In the genomic region with DNA sequence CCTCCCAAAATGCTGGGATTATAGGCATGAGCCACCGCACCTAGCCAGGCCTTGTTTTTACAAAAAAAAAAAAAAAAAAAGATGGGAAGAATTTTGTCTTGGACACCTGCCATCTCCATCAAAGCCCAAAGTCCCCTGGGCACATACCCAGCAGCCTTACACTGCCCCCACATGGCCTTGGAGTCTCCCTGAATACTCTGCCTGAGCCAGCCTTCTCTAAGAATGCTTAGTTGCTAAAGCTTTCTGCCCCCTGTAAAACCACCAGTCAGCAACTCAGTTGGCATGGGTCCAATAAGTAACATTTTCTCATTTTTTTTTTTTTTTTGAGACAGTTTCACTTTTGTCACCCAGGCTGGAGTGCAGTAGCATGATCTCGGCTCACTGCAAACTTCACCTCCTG, we compare ENCODE assay signal across 9 cellular contexts. TPM values are rescaled to one million over a fixed set of nuclear protein-coding genes. Genes with fewer than 3 reads are reported as not detected.
A peak's percentile ranks its signal among the peaks of the same experiment; 100 is the strongest.
DNase-seq lines count a peak whose midpoint lies in the region; ATAC-seq, FAIRE-seq and TF ChIP-seq lines count a peak whose summit lies in the region.
"Had no signal": no experiment of that assay in that cellular context is flagged by ENCODE, and none has a peak within 500 bp of the region (broad histone marks: within the 10 kb centered on the region; RNA-seq: fewer than 3 reads in every experiment).

No MANE protein-coding gene starts in this region.

- H3K79me2 ChIP-seq in GM12878 (ENCODE audit: control insufficient read depth, insufficient read depth, low read length), result no peaks in the 10 kb centered on the region

- ATAC-seq in GM12878, result peak; percentile 66

- no peak overlapping the region for H3K9ac ChIP-seq in GM12878 (ENCODE audit: control insufficient read depth, insufficient read depth, low read length)

- H3K4me1 ChIP-seq in GM12878 (ENCODE audit: control insufficient read depth, insufficient read depth, low read length), result no peaks in the 10 kb centered on the region

- intact Hi-C loops in GM12878 (cut with micrococcal nuclease; ENCODE audit: unreplicated experiment) (no loop called here), dorsolateral prefrontal cortex (cut with DNase I) (no loop called here)

- RAD21 ChIA-PET in GM12878 (lab: Charles Lee; ENCODE audit: unreplicated experiment), result interaction anchor here (0.7 kb wide), 1 partner anchor 498 kb away, joined by 5 read pairs; no protein-coding TSS in a partner anchor

- in situ Hi-C loops in GM12878 (cut with MboI), result no loop called here

- H3K27ac ChIP-seq in GM12878 (ENCODE audit: control insufficient read depth, insufficient read depth), result no peak overlapping the region
- H3K27ac ChIP-seq in dorsolateral prefrontal cortex, result no peak overlapping the region

- DNase-seq in ELF-1 (ENCODE audit: low read depth, low spot score), result peak; percentile 21
- peak in 39 of 76 experiments; percentile 1 to 55 (median 11) for DNase-seq in HUDEP-2 (lab: John Stamatoyannopoulos, UW; ENCODE audit: unreplicated experiment in 76 of 76)
- no peak for DNase-seq in GM12878 (ENCODE audit: low read depth, low spot score)
- DNase-seq in lung microvascular endothelial cell (ENCODE audit: low read depth in 2 of 2), result peak; percentile 35 to 66
- DNase-seq in NK-92 (lab: John Stamatoyannopoulos, UW; ENCODE audit: unreplicated experiment), result no peak
- DNase-seq in dorsolateral prefrontal cortex, result no peak
- DNase-seq in GF-D8 (lab: John Stamatoyannopoulos, UW), result no peak
- no peak for DNase-seq in GM19240 (ENCODE audit: insufficient read length, low spot score)

- H3K9me3 ChIP-seq in GM12878 (replicated peaks; ENCODE audit: control insufficient read depth, insufficient read depth, low read length), result no peaks in the 10 kb centered on the region

- CTCF ChIA-PET in GM12878 (lab: Yijun Ruan, JAX), result no interaction called here

- no peak for TF ChIP-seq EP300 in GM12878 (IDR thresholded peaks at IDR 0.05; ENCODE audit: borderline replicate concordance in 1 of 2, control insufficient read depth in 1 of 2, low read depth in 2 of 2, low read length in 2 of 2)

- no peak overlapping the region for H2AFZ ChIP-seq in GM12878 (ENCODE audit: control insufficient read depth, low read depth, low read length)

- no peak overlapping the region for H3K4me2 ChIP-seq in GM12878 (ENCODE audit: control insufficient read depth, insufficient read depth)

- H3K27me3 ChIP-seq in GM12878 (replicated peaks in 1 of 2; ENCODE audit: control insufficient read depth in 2 of 2, insufficient read depth in 2 of 2, low read length in 1 of 2), result no peaks in the 10 kb centered on the region
- H3K27me3 ChIP-seq in dorsolateral prefrontal cortex, result no peaks in the 10 kb centered on the region

- no peak for FAIRE-seq in GM12878 (lab: Jason Lieb, UNC)

- WGBS in GM12878 (ENCODE audit: insufficient coverage, insufficient replicate concordance, low lambda C conversion rate, missing lambda C conversion rate), result no CpG with 5 or more reads among the region's 2 CpGs

- no peak overlapping the region for H3K4me3 ChIP-seq in GM12878
- no peak overlapping the region for H3K4me3 ChIP-seq in dorsolateral prefrontal cortex

- peak; percentile 26; the same call in 1 of the 2 replicates for TF ChIP-seq RAD21 in GM12878 (IDR thresholded peaks at IDR 0.05; ENCODE audit: insufficient read depth, low read depth, low read length)

- H4K20me1 ChIP-seq in GM12878 (ENCODE audit: control insufficient read depth, insufficient read depth), result no peaks in the 10 kb centered on the region

- no peaks in the 10 kb centered on the region; a peak in 1 of 4 replicates for H3K36me3 ChIP-seq in GM12878 (ENCODE audit: control insufficient read depth in 2 of 2, insufficient read depth in 2 of 2, low read length in 1 of 2)

- no TSS peak for BruUV-seq in GM12878 (replicated peaks; lab: Mats Ljungman, UMichigan)

- POLR2A ChIA-PET in GM12878 (lab: Charles Lee), result no interaction called here

- TF ChIP-seq CTCF in GM12878 (IDR thresholded peaks at IDR 0.05 in 2 of 3, conservative IDR thresholded peaks at IDR 0.05 in 1 of 3; ENCODE audit: control insufficient read depth in 2 of 3, extremely low read depth in 1 of 3, insufficient read depth in 1 of 3, low read depth in 3 of 3, low read length in 3 of 3) (peak; percentile 12 to 24 (median 24); a peak in 2 of 6 replicates), dorsolateral prefrontal cortex (IDR thresholded peaks at IDR 0.05 in 54 of 56, conservative IDR thresholded peaks at IDR 0.05 in 2 of 56; ENCODE audit: low read depth in 1 of 56, partially characterized antibody in 56 of 56) (peak in 14 of 56 donors; percentile 7 to 32 (median 18))

- TF ChIP-seq POLR2A in GM12878 (IDR thresholded peaks at IDR 0.05; ENCODE audit: low read depth, low read length), result no peak

- SMC1A ChIA-PET in GM12878 (lab: Charles Lee; ENCODE audit: uncharacterized antibody, unreplicated experiment), result no interaction called here

TF ChIP-seq in GM12878, 131 proteins besides CTCF, POLR2A, EP300 and RAD21 (continues in another document):
- TF ChIP-seq ZZZ3 (IDR thresholded peaks at IDR 0.05; ENCODE audit: control insufficient read depth, insufficient read length, low read depth), result no peak
- TF ChIP-seq SIX5 (IDR thresholded peaks at IDR 0.05; ENCODE audit: low read depth, low read length, severe bottlenecking), result no peak
- no peak for TF ChIP-seq YBX1 (IDR thresholded peaks at IDR 0.05)
- no peak for TF ChIP-seq SUPT20H (IDR thresholded peaks at IDR 0.05; ENCODE audit: borderline replicate concordance, control insufficient read depth, low read depth, low read length)
- no peak for TF ChIP-seq NRF1 (conservative IDR thresholded peaks at IDR 0.05; ENCODE audit: low read depth, low read length)
- TF ChIP-seq KAT2A (conservative IDR thresholded peaks at IDR 0.05; ENCODE audit: control insufficient read depth, low read depth, low read length), result no peak
- TF ChIP-seq ZNF207 (IDR thresholded peaks at IDR 0.05; ENCODE audit: borderline replicate concordance), result no peak

RNA-seq across cellular contexts. Expression of a gene that starts 40.6 kb away (rescaled TPM):
- 10.4 and 11.6 TPM in 2 replicates for total RNA-seq in GM12878 (2013; cell fraction: nucleolus; rRNA removed)
- total RNA-seq in GM12878 (2014; rRNA removed) (19.7 and 22.2 TPM in 2 replicates), GM12878 (2014; rRNA removed; fragmentation: Illumina TruSeq; extraction: Trizol) (20.9 and 23.1 TPM in 2 replicates), GM12878 (2021) (18.7 and 22.8 TPM in 2 replicates), lung microvascular endothelial cell (0.79 and 2.8 TPM in 2 replicates), dorsolateral prefrontal cortex (1 to 10 TPM in 97 of 120 experiments, under 1 TPM in 19, not detected in 4; 0.39 to 6.1 (median 1.9) TPM)
- polyA plus RNA-seq in GM12878 (2011; ENCODE audit: low read depth), result 10.3 TPM
- polyA plus RNA-seq in GM12878 (2011; rRNA removed) (31.6 and 39.9 TPM in 2 replicates), GM12878 (2014; fragmentation: Illumina TruSeq; extraction: Trizol) (32.5 and 38.5 TPM in 2 replicates), GM12878 (2014; fragmentation: Nextera tagmentation; extraction: Ambion mirVana) (10 to 100 TPM; 32.8 to 42.7 TPM), GM12878 (2014; rRNA removed) (17.9 and 23.1 TPM in 2 replicates), GM12878 (2016; fragmentation: Nextera tagmentation; extraction: Ambion mirVana) (10 to 100 TPM; 48.3 to 61.5 TPM)
- 11.1 and 14.1 TPM in 2 replicates for polyA plus RNA-seq in GM12878 (2011; cell fraction: cytosol; rRNA removed)
- polyA plus RNA-seq in GM12878 (2011; cell fraction: nucleus; rRNA removed), result 5.8 and 9.3 TPM in 2 replicates
- 14.2 and 16.8 TPM in 2 replicates for polyA plus RNA-seq in GM12878 (2012)
- polyA minus RNA-seq in GM12878 (2011; rRNA and poly(A)+ RNA removed), result 8.3 and 13.2 TPM in 2 replicates
- polyA minus RNA-seq in GM12878 (2011; cell fraction: cytosol; rRNA and poly(A)+ RNA removed), result 2.7 and 7.2 TPM in 2 replicates
- polyA minus RNA-seq in GM12878 (2011; cell fraction: nucleus; rRNA and poly(A)+ RNA removed), result 11.2 and 21.8 TPM in 2 replicates

RNA-seq across cellular contexts. Expression of a gene that starts 47.2 kb away (rescaled TPM):
- not detected in 2 replicates for total RNA-seq in GM12878 (2013; cell fraction: nucleolus; rRNA removed)
- total RNA-seq in GM12878 (2014; rRNA removed) (not detected in 2 replicates), GM12878 (2014; rRNA removed; fragmentation: Illumina TruSeq; extraction: Trizol) (not detected in 2 replicates), GM12878 (2021) (0.26 and 0.29 TPM in 2 replicates), lung microvascular endothelial cell (0.40 and 1.1 TPM in 2 replicates), dorsolateral prefrontal cortex (10 to 100 TPM in 41 of 120 experiments, 1 to 10 TPM in 79; 1.5 to 28.3 (median 8.8) TPM)
- polyA plus RNA-seq in GM12878 (2011; ENCODE audit: low read depth), result 0.34 TPM
- polyA plus RNA-seq in GM12878 (2011; rRNA removed) (0.19 TPM in 1 of 2 replicates, not detected in the other), GM12878 (2014; fragmentation: Illumina TruSeq; extraction: Trizol) (not detected in 2 replicates), GM12878 (2014; fragmentation: Nextera tagmentation; extraction: Ambion mirVana) (under 1 TPM; 0.13 to 0.37 TPM), GM12878 (2014; rRNA removed) (0.08 TPM in 1 of 2 replicates, not detected in the other), GM12878 (2016; fragmentation: Nextera tagmentation; extraction: Ambion mirVana) (under 1 TPM; 0.39 to 0.42 TPM)
- not detected in 2 replicates for polyA plus RNA-seq in GM12878 (2011; cell fraction: cytosol; rRNA removed)
- polyA plus RNA-seq in GM12878 (2011; cell fraction: nucleus; rRNA removed), result 0.32 TPM in 1 of 2 replicates, not detected in the other
- 0.63 and 1.0 TPM in 2 replicates for polyA plus RNA-seq in GM12878 (2012)
- polyA minus RNA-seq in GM12878 (2011; rRNA and poly(A)+ RNA removed), result not detected in 2 replicates
- polyA minus RNA-seq in GM12878 (2011; cell fraction: cytosol; rRNA and poly(A)+ RNA removed), result not detected in 2 replicates
- 0.48 TPM in 1 of 2 replicates, not detected in the other for polyA minus RNA-seq in GM12878 (2011; cell fraction: nucleus; rRNA and poly(A)+ RNA removed)
- polyA plus RNA-seq: neural cell had no signal

RNA-seq across cellular contexts. Expression of a gene that starts 51.5 kb away (rescaled TPM):
- not detected in 2 replicates for total RNA-seq in GM12878 (2013; cell fraction: nucleolus; rRNA removed)
- total RNA-seq in GM12878 (2014; rRNA removed) (not detected in 2 replicates), GM12878 (2014; rRNA removed; fragmentation: Illumina TruSeq; extraction: Trizol) (not detected in 2 replicates), GM12878 (2021) (not detected in 2 replicates), lung microvascular endothelial cell (not detected in 2 replicates), dorsolateral prefrontal cortex (under 1 TPM in 12 of 120 experiments, not detected in 108; 0.20 to 0.92 (median 0.37) TPM)
- not detected for polyA plus RNA-seq in GM12878 (2011; ENCODE audit: low read depth)
- polyA plus RNA-seq in GM12878 (2011; rRNA removed) (not detected in 2 replicates), GM12878 (2014; fragmentation: Illumina TruSeq; extraction: Trizol) (not detected in 2 replicates), GM12878 (2014; fragmentation: Nextera tagmentation; extraction: Ambion mirVana) (not detected), GM12878 (2014; rRNA removed) (not detected in 2 replicates), GM12878 (2016; fragmentation: Nextera tagmentation; extraction: Ambion mirVana) (not detected)
- not detected in 2 replicates for polyA plus RNA-seq in GM12878 (2011; cell fraction: cytosol; rRNA removed)
- not detected in 2 replicates for polyA plus RNA-seq in GM12878 (2011; cell fraction: nucleus; rRNA removed)
- not detected in 2 replicates for polyA plus RNA-seq in GM12878 (2012)
- not detected in 2 replicates for polyA minus RNA-seq in GM12878 (2011; rRNA and poly(A)+ RNA removed)
- polyA minus RNA-seq in GM12878 (2011; cell fraction: cytosol; rRNA and poly(A)+ RNA removed), result not detected in 2 replicates
- not detected in 2 replicates for polyA minus RNA-seq in GM12878 (2011; cell fraction: nucleus; rRNA and poly(A)+ RNA removed)
- polyA plus RNA-seq: neural cell had no signal

Comparison
In these comparisons a context has a peak if more than half of its experiments do, and no peak if none do; other contexts are left out.
1. DNase-seq: peak in ELF-1 (single experiment), HUDEP-2 (39 of 76) and lung microvascular endothelial cell (2 of 2); none in GM12878 (single experiment), NK-92 (single experiment), dorsolateral prefrontal cortex (0 of 10), GF-D8 (single experiment) and GM19240 (single experiment).